Comparison of ENCODE assay signal across 26 cellular contexts in genomic region chr6:159623156-159623555, GRCh38.
"Had no signal": no experiment of that assay in that cellular context is flagged by ENCODE, and none has a peak within 500 bp of the region (broad histone marks: within the 10 kb centered on the region; RNA-seq: fewer than 3 reads in every experiment).

No MANE protein-coding gene starts in this region.

- H3K9me3 Mint-ChIP-seq: dendritic cell treated with granulocyte-macrophage colony-stimulating factor and Interleukin-4, amounts not matched to agents 40 ng/mL and 50 ng/mL, for 4 days had no signal

- H3K4me3 Mint-ChIP-seq: dendritic cell treated with granulocyte-macrophage colony-stimulating factor and Interleukin-4, amounts not matched to agents 40 ng/mL and 50 ng/mL, for 4 days; effector memory CD8-positive, alpha-beta T cell; endodermal cell; mesothelial cell of epicardium; naive B cell had no signal

- DNase-seq: colonic mucosa; cortex of kidney; effector CD8-positive, alpha-beta T cell; effector memory CD8-positive, alpha-beta T cell; endodermal cell; esophagus squamous epithelium; foreskin fibroblast; foreskin melanocyte; gastrocnemius medialis; glutamatergic neuron; head of caudate nucleus; heart right ventricle; hippocampal formation; left cardiac atrium; left lung; left ventricle myocardium superior; lower lobe of right lung; mesenchymal stem cell; mucosa of descending colon; naive B cell had no signal

- H3K4me1 ChIP-seq: colonic mucosa, esophagus squamous epithelium, gastrocnemius medialis, heart right ventricle, left lung, lower lobe of right lung had no signal

- H3K4me1 Mint-ChIP-seq: endodermal cell, mesothelial cell of epicardium, naive B cell had no signal

- H3K9me3 ChIP-seq: colonic mucosa, gastrocnemius medialis, lower lobe of right lung, mucosa of descending colon had no signal

- H3K27me3 ChIP-seq: colonic mucosa, esophagus squamous epithelium, gastrocnemius medialis, heart right ventricle, left lung had no signal

- H3K4me3 ChIP-seq: colonic mucosa, esophagus squamous epithelium, gastrocnemius medialis, heart right ventricle, left lung, lower lobe of right lung, mucosa of descending colon had no signal

- H3K36me3 Mint-ChIP-seq: mesothelial cell of epicardium had no signal

- H3K27ac Mint-ChIP-seq: dendritic cell treated with granulocyte-macrophage colony-stimulating factor and Interleukin-4, amounts not matched to agents 40 ng/mL and 50 ng/mL, for 4 days; effector memory CD8-positive, alpha-beta T cell; endodermal cell; mesothelial cell of epicardium had no signal

- H3K36me3 ChIP-seq: colonic mucosa, esophagus squamous epithelium, heart right ventricle, left lung, lower lobe of right lung had no signal

- H3K27ac ChIP-seq: colonic mucosa, epithelial cell of prostate, esophagus squamous epithelium, gastrocnemius medialis, heart right ventricle, left lung, lower lobe of right lung had no signal

- ATAC-seq: effector memory CD8-positive, alpha-beta T cell; gastrocnemius medialis; heart right ventricle; left cardiac atrium; left lung; left ventricle myocardium superior; lower lobe of right lung; mucosa of descending colon had no signal

- FAIRE-seq: endometrium, islet of Langerhans, keratinocyte had no signal
